Comparison of ENCODE assay signal across 14 cellular contexts in the genomic region with DNA sequence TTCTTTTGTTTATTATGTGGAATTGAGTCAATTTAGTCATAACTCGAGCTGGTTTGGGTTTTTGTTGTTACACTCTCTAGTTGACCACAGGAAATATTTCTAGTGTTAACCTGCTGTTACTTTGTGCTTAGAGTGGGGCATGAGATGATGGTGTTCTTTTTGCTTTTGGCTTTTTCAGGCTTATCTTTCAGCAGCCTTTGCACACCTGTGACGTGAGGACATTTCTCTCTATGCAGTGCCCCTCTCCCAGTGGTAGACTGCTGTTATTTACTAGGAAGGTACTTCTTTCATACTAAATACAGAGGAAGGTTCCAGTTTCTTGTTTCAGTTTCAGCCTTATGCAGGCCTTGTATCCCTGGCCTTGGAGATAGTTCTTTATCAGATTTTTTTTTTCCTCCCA.
"Had no signal": no experiment of that assay in that cellular context is flagged by ENCODE, and none has a peak within 500 bp of the region (broad histone marks: within the 10 kb centered on the region; RNA-seq: fewer than 3 reads in every experiment).

No MANE protein-coding gene starts in this region.

- H3K4me3 ChIP-seq: adrenal gland, left ventricle myocardium inferior had no signal

- H3K4me1 ChIP-seq: adrenal gland, left ventricle myocardium inferior had no signal

- H3K9me3 ChIP-seq: adrenal gland had no signal

- H3K27ac ChIP-seq: adrenal gland, left ventricle myocardium inferior, WERI-Rb-1 had no signal

- H3K27me3 ChIP-seq: adrenal gland had no signal

- ATAC-seq: natural killer cell had no signal

- H3K36me3 ChIP-seq: adrenal gland, left ventricle myocardium inferior, WERI-Rb-1 had no signal

- DNase-seq: activated CD4-positive, CD25-positive, alpha-beta regulatory T cell treated with anti-CD3 and anti-CD28 coated beads, Interleukin-2, amount 50 U/mL, for 72 hours; activated gamma-delta T cell treated with Interleukin-2 at 50 U/mL for 16 hours; activated T-cell treated with anti-CD3 and anti-CD28 coated beads, Interleukin-2, amount 50 U/mL, for 1 hour; adrenal gland; central memory CD4-positive, alpha-beta T cell; dermis blood vessel endothelial cell; effector memory CD4-positive, alpha-beta T cell; foreskin melanocyte; left ventricle myocardium inferior; natural killer cell; retina; stimulated activated CD4-positive, alpha-beta T cell treated with anti-CD3 and anti-CD28 coated beads, Interleukin-2, amount 100 ng/mL, for 48 hours; stimulated activated naive CD4-positive, alpha-beta T cell; WERI-Rb-1 had no signal
